ENCODE assay signal across 10 cellular contexts in the genomic region with DNA sequence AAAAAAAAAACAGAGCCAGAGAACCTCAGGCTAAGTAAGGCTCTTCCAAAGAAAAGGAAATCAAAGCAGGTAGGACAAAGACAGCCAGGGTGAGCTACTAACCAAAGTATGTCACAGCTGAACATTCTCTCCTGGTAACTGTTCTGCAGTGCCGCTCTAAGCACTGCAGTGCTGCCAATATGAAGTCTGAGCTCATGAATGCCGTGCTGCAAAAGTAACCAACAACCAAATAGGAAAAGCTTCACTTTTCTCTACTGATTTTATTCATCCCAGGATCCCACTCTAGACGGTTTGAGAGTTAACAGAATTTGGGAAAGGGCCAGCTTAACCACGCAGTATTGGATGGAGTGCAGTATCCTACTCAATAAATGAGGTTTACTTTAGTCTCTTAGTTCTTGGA. TPM values are rescaled to one million over a fixed set of nuclear protein-coding genes. Genes with fewer than 3 reads are reported as not detected.
A peak's percentile ranks its signal among the peaks of the same experiment; 100 is the strongest.
DNase-seq lines count a peak whose midpoint lies in the region; ATAC-seq and TF ChIP-seq lines count a peak whose summit lies in the region.
"Had no signal": no experiment of that assay in that cellular context is flagged by ENCODE, and none has a peak within 500 bp of the region (broad histone marks: within the 10 kb centered on the region; RNA-seq: fewer than 3 reads in every experiment).

No MANE protein-coding gene starts in this region.

- no peak overlapping the region for H3K9ac ChIP-seq in skeletal muscle satellite cell (ENCODE audit: low read depth, low read length)

- DNase-seq in T-helper 1 cell (no peak), iPS-NIHi11 (ENCODE audit: low spot score) (peak; percentile 26), adrenal gland (no peak), OCI-M1 (lab: John Stamatoyannopoulos, UW) (no peak)
- no peak for DNase-seq in activated naive CD8-positive, alpha-beta T cell treated with anti-CD3 and anti-CD28 coated beads, Interleukin-2, amount 50 U/mL, for 24 hours
- DNase-seq: AML-193 had no signal

- H3K4me3 Mint-ChIP-seq in T-helper 1 cell treated with Interleukin-12 subunit alpha and Interleukin-12 subunit beta and Interleukin-4 antibody, amounts not matched to agents 30 μg/mL and 1 μg/mL, for 36 hours: no peak overlapping the region
- peak overlapping the region; percentile 98 for H3K4me3 Mint-ChIP-seq in activated naive CD8-positive, alpha-beta T cell treated with anti-CD3 and anti-CD28 coated beads, Interleukin-2, amount 50 U/mL, for 24 hours

- no peak for TF ChIP-seq POLR2A in adrenal gland (IDR thresholded peaks at IDR 0.05)

- no peak for TF ChIP-seq CTCF in adrenal gland (IDR thresholded peaks at IDR 0.05)

- peaks cover 66% of the 10 kb centered on the region for H3K4me1 Mint-ChIP-seq in T-helper 1 cell treated with Interleukin-12 subunit alpha and Interleukin-12 subunit beta and Interleukin-4 antibody, amounts not matched to agents 30 μg/mL and 1 μg/mL, for 36 hours (ENCODE audit: low read depth)
- peaks cover 85% of the 10 kb centered on the region for H3K4me1 Mint-ChIP-seq in activated naive CD8-positive, alpha-beta T cell treated with anti-CD3 and anti-CD28 coated beads, Interleukin-2, amount 50 U/mL, for 24 hours

- H3K4me3 ChIP-seq in skeletal muscle satellite cell (ENCODE audit: low read length) (no peak overlapping the region), adrenal gland (no peak overlapping the region)
- H3K4me3 ChIP-seq: smooth muscle cell had no signal

- no peak overlapping the region for H3K27ac ChIP-seq in adrenal gland

- H3K36me3 ChIP-seq in skeletal muscle satellite cell (ENCODE audit: insufficient read depth, low read length): no peaks in the 10 kb centered on the region
- no peaks in the 10 kb centered on the region for H3K36me3 ChIP-seq in adrenal gland (replicated peaks in 1 of 2)

- peaks cover 20% of the 10 kb centered on the region for H3K36me3 Mint-ChIP-seq in T-helper 1 cell treated with Interleukin-12 subunit alpha and Interleukin-12 subunit beta and Interleukin-4 antibody, amounts not matched to agents 30 μg/mL and 1 μg/mL, for 36 hours (ENCODE audit: low read depth)
- peaks cover 17% of the 10 kb centered on the region for H3K36me3 Mint-ChIP-seq in activated naive CD8-positive, alpha-beta T cell treated with anti-CD3 and anti-CD28 coated beads, Interleukin-2, amount 50 U/mL, for 24 hours (ENCODE audit: low read depth)

- H3K27me3 ChIP-seq in skeletal muscle satellite cell (ENCODE audit: control insufficient read depth, insufficient read depth, low read length) (no peaks in the 10 kb centered on the region), adrenal gland (no peaks in the 10 kb centered on the region)

- H3K9me3 ChIP-seq in skeletal muscle satellite cell (replicated peaks; ENCODE audit: low read length): no peaks in the 10 kb centered on the region
- H3K9me3 ChIP-seq in adrenal gland (replicated peaks in 1 of 3): no peaks in the 10 kb centered on the region

- ATAC-seq in activated naive CD8-positive, alpha-beta T cell treated with anti-CD3 and anti-CD28 coated beads, Interleukin-2, amount 50 U/mL, for 24 hours: no peak
- no peak for ATAC-seq in HG03442 (IDR thresholded peaks at IDR 0.05; ENCODE audit: unreplicated experiment)

- H3K9me3 Mint-ChIP-seq in T-helper 1 cell treated with Interleukin-12 subunit alpha and Interleukin-12 subunit beta and Interleukin-4 antibody, amounts not matched to agents 30 μg/mL and 1 μg/mL, for 36 hours: peaks cover 6% of the 10 kb centered on the region
- H3K9me3 Mint-ChIP-seq in activated naive CD8-positive, alpha-beta T cell treated with anti-CD3 and anti-CD28 coated beads, Interleukin-2, amount 50 U/mL, for 24 hours: no peaks in the 10 kb centered on the region

- 54 to 72% (median 65%) methylated on average over 4 of the region's 4 CpGs for WGBS in adrenal gland, 4 donors

- H3K27ac Mint-ChIP-seq in T-helper 1 cell treated with Interleukin-12 subunit alpha and Interleukin-12 subunit beta and Interleukin-4 antibody, amounts not matched to agents 30 μg/mL and 1 μg/mL, for 36 hours: peak overlapping the region; percentile 97
- peak overlapping the region; percentile 95 for H3K27ac Mint-ChIP-seq in activated naive CD8-positive, alpha-beta T cell treated with anti-CD3 and anti-CD28 coated beads, Interleukin-2, amount 50 U/mL, for 24 hours

- H3K4me2 ChIP-seq in skeletal muscle satellite cell (ENCODE audit: low read length): peak overlapping the region; percentile 27

- intact Hi-C loops in adrenal gland (cut with DNase I): loop anchor here in 1 of 2 donors (10.0 kb wide), 1 partner anchor 60 kb away; no protein-coding TSS in a partner anchor

- H3K4me1 ChIP-seq in skeletal muscle satellite cell (ENCODE audit: control insufficient read depth, insufficient read depth, low read length): peaks cover 37% of the 10 kb centered on the region
- peaks cover 22 to 56% of the 10 kb centered on the region in 2 donors for H3K4me1 ChIP-seq in adrenal gland (replicated peaks in 1 of 2)

- no peaks in the 10 kb centered on the region for H3K27me3 Mint-ChIP-seq in T-helper 1 cell treated with Interleukin-12 subunit alpha and Interleukin-12 subunit beta and Interleukin-4 antibody, amounts not matched to agents 30 μg/mL and 1 μg/mL, for 36 hours (ENCODE audit: low read depth)
- no peaks in the 10 kb centered on the region for H3K27me3 Mint-ChIP-seq in activated naive CD8-positive, alpha-beta T cell treated with anti-CD3 and anti-CD28 coated beads, Interleukin-2, amount 50 U/mL, for 24 hours

RNA-seq across cellular contexts. Expression of gene SIK3, which starts 3.5 kb away (rescaled TPM):
- 10.9 and 14.0 TPM in 2 replicates for total RNA-seq in skeletal muscle satellite cell (2012; rRNA removed)
- total RNA-seq in adrenal gland: 100 to 1,000 TPM in 1 of 8 donors, 10 to 100 TPM in 7; 14.6 to 176 (median 31.5) TPM
- 10 to 100 TPM; 11.7 to 21.6 (median 11.9) TPM for polyA plus RNA-seq in adrenal gland

RNA-seq across cellular contexts. Expression of gene PAFAH1B2, which starts 49.3 kb away (rescaled TPM):
- 101 and 122 TPM in 2 replicates for total RNA-seq in skeletal muscle satellite cell (2012; rRNA removed)
- 100 to 1,000 TPM in 4 of 8 donors, 10 to 100 TPM in 4; 81.0 to 132 (median 102) TPM for total RNA-seq in adrenal gland
- polyA plus RNA-seq in adrenal gland: 10 to 100 TPM; 19.6 to 85.8 (median 29.5) TPM
